In genomic region chr6:98324406-98324930, GRCh38 we compare ENCODE assay signal across 19 cellular contexts.
DNase-seq lines count a peak whose midpoint lies in the region; ATAC-seq and TF ChIP-seq lines count a peak whose summit lies in the region.
"Had no signal": no experiment of that assay in that cellular context is flagged by ENCODE, and none has a peak within 500 bp of the region (broad histone marks: within the 10 kb centered on the region; RNA-seq: fewer than 3 reads in every experiment).

No MANE protein-coding gene starts in this region.

- H3K27me3 ChIP-seq in breast epithelium, result no peaks in the 10 kb centered on the region
- H3K27me3 ChIP-seq in PC-3 (ENCODE audit: low read length), result no peaks in the 10 kb centered on the region
- H3K27me3 ChIP-seq: SJCRH30 had no signal

- H4K20me1 ChIP-seq in PC-3 (ENCODE audit: low read length), result no peaks in the 10 kb centered on the region

- H3K4me1 Mint-ChIP-seq in MCF 10A (ENCODE audit: insufficient read depth, unreplicated experiment), result no peaks in the 10 kb centered on the region

- no peak for ATAC-seq in PC-3
- ATAC-seq: A549 had no signal

- no peak for TF ChIP-seq POLR2A in breast epithelium (IDR thresholded peaks at IDR 0.05)

- no peak overlapping the region for H3K27ac Mint-ChIP-seq in MCF 10A (ENCODE audit: low read depth, unreplicated experiment)

- no peak for TF ChIP-seq CTCF in MCF 10A (IDR thresholded peaks at IDR 0.05; ENCODE audit: unreplicated experiment)
- TF ChIP-seq CTCF in breast epithelium (IDR thresholded peaks at IDR 0.05), result no peak
- TF ChIP-seq CTCF in PC-3 (conservative IDR thresholded peaks at IDR 0.05; ENCODE audit: low read depth, low read length), result no peak
- TF ChIP-seq CTCF in epithelial cell of esophagus (IDR thresholded peaks at IDR 0.05; ENCODE audit: insufficient read depth, low read depth, low read length, missing control alignments), result no peak

- no peaks in the 10 kb centered on the region for H3K27me3 Mint-ChIP-seq in MCF 10A (ENCODE audit: insufficient read depth, unreplicated experiment)

- peak; percentile 3 for DNase-seq in MCF 10A (ENCODE audit: unreplicated experiment)
- DNase-seq in breast epithelium (ENCODE audit: low spot score in 2 of 2), result no peak
- peak; percentile 19 for DNase-seq in PC-3
- peak; percentile 5 for DNase-seq in epithelial cell of esophagus (ENCODE audit: low read depth)
- DNase-seq in SW480 (ENCODE audit: low spot score), result no peak
- DNase-seq in activated CD4-positive, CD25-positive, alpha-beta regulatory T cell treated with anti-CD3 and anti-CD28 coated beads, Interleukin-2, amount 50 U/mL, for 72 hours, result no peak
- no peak for DNase-seq in HuH-7 (ENCODE audit: low spot score)
- DNase-seq: Caco-2, MV-4-11, NCI-H1436 treated with DMSO at 0.1 percent for 48 hours, NCI-H2029 treated with DMSO at 0.1 percent for 48 hours, NCI-H2227 treated with DMSO at 0.1 percent for 48 hours, NCI-H526 treated with DMSO at 0.1 percent for 48 hours, PC-9, SW 1271 had no signal

- no TSS peak for BruUV-seq in MCF 10A (replicated peaks; lab: Mats Ljungman, UMichigan)
- BruUV-seq in PC-3 (replicated peaks; lab: Mats Ljungman, UMichigan), result no TSS peak

- POLR2A ChIA-PET in MCF 10A (lab: Yijun Ruan, JAX), result no interaction called here
- POLR2A ChIA-PET in PC-3 (lab: Charles Lee; ENCODE audit: unreplicated experiment), result no interaction called here

- peaks cover 14% of the 10 kb centered on the region for H3K9me3 Mint-ChIP-seq in MCF 10A (ENCODE audit: unreplicated experiment)

- H3K36me3 ChIP-seq in breast epithelium, result no peaks in the 10 kb centered on the region
- H3K36me3 ChIP-seq in PC-3 (ENCODE audit: low read depth, low read length), result no peaks in the 10 kb centered on the region
- H3K36me3 ChIP-seq: HAP-1, SJCRH30 had no signal

- H2AFZ ChIP-seq in PC-3 (ENCODE audit: low read length), result no peak overlapping the region
- H2AFZ ChIP-seq: PC-9 had no signal

- H3K27ac ChIP-seq in breast epithelium (no peak overlapping the region), PC-3 (ENCODE audit: low read length) (no peak overlapping the region)
- H3K27ac ChIP-seq: A549, HL-60, PC-9, SJCRH30 had no signal

- H3K9ac ChIP-seq in PC-3 (ENCODE audit: low read length), result no peak overlapping the region

- H3K4me3 ChIP-seq in breast epithelium (no peak overlapping the region), PC-3 (ENCODE audit: low read length) (no peak overlapping the region), epithelial cell of esophagus (ENCODE audit: low read length) (no peak overlapping the region)
- H3K4me3 ChIP-seq: A549, HAP-1, PC-9, SJCRH30 had no signal

- H3K9me3 ChIP-seq in breast epithelium, result no peaks in the 10 kb centered on the region
- H3K9me3 ChIP-seq in PC-3 (ENCODE audit: low read length), result no peaks in the 10 kb centered on the region
- H3K9me3 ChIP-seq: A549, Caco-2, HAP-1, SJCRH30 had no signal

- H3K4me1 ChIP-seq in breast epithelium (no peaks in the 10 kb centered on the region), PC-3 (ENCODE audit: insufficient read depth, low read length) (no peaks in the 10 kb centered on the region)
- H3K4me1 ChIP-seq: A549, Caco-2, HAP-1 had no signal

- H3K36me3 Mint-ChIP-seq in MCF 10A (ENCODE audit: insufficient read depth, unreplicated experiment), result no peaks in the 10 kb centered on the region

- H3K9me2 ChIP-seq in PC-3 (replicated peaks; ENCODE audit: low read length), result no peaks in the 10 kb centered on the region

- no peaks in the 10 kb centered on the region for H3K79me2 ChIP-seq in PC-3 (ENCODE audit: low read length)

- CTCF ChIA-PET in MCF 10A (lab: Yijun Ruan, JAX) (no interaction called here), PC-3 (lab: Charles Lee) (no interaction called here)

- intact Hi-C loops in MCF 10A (cut with micrococcal nuclease), result no loop called here
- intact Hi-C loops in breast epithelium (cut with DNase I; ENCODE audit: low total_unique reads), result no loop called here
- intact Hi-C loops in PC-3 (cut with micrococcal nuclease), result no loop called here

- H3K4me3 Mint-ChIP-seq in MCF 10A (ENCODE audit: unreplicated experiment), result no peak overlapping the region

- no peak overlapping the region for H3K4me2 ChIP-seq in PC-3 (ENCODE audit: low read length)
- H3K4me2 ChIP-seq: A549, PC-9 had no signal

- H3F3A ChIP-seq in PC-3 (ENCODE audit: low read length, unreplicated experiment), result no peaks in the 10 kb centered on the region

Comparison
In these comparisons a context has a peak if more than half of its experiments do, and no peak if none do; other contexts are left out.
1. DNase-seq: peak in MCF 10A (single experiment), PC-3 (single experiment) and epithelial cell of esophagus (single experiment); none in breast epithelium (0 of 2), SW480 (single experiment), activated CD4-positive, CD25-positive, alpha-beta regulatory T cell treated with anti-CD3 and anti-CD28 coated beads, Interleukin-2, amount 50 U/mL, for 72 hours (single experiment) and HuH-7 (single experiment).